ENCODE assay signal across 19 cellular contexts in the genomic region with DNA sequence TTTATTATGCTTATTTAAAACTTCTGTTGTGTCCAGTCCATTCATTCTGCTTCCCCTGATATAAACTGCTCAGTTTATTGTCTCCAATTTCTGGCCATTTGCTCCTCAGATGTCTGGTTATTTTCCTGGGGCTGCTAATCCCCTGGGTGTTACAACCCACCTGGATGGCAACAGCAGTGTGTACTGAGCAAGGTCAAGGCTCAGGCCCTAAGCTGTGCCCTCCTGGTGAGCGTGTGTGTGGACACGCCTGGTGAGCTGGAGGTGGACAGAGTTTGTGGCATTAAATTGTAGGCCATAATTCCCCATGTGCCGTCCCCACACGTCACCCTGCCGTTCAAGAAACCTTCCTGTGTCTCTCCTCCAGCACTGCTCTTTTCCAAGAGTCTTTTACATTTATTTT. TPM values are rescaled to one million over a fixed set of nuclear protein-coding genes. Genes with fewer than 3 reads are reported as not detected.
DNase-seq lines count a peak whose midpoint lies in the region; ATAC-seq and TF ChIP-seq lines count a peak whose summit lies in the region.
"Had no signal": no experiment of that assay in that cellular context is flagged by ENCODE, and none has a peak within 500 bp of the region (broad histone marks: within the 10 kb centered on the region; RNA-seq: fewer than 3 reads in every experiment).

No MANE protein-coding gene starts in this region.

- H3K23ac ChIP-seq in IMR-90 (ENCODE audit: low read depth, low read length): no peak overlapping the region

- no peak for TF ChIP-seq POLR2A in IMR-90 (IDR thresholded peaks at IDR 0.05; ENCODE audit: low read depth, low read length)

- CTCF ChIA-PET in IMR-90 (lab: Yijun Ruan, JAX): no interaction called here
- CTCF ChIA-PET in HEK293T (lab: Yijun Ruan, JAX): interaction anchor here (0.7 to 2.8 kb wide), 2 partner anchors 17 to 1313 kb away, joined by 3 to 15 read pairs; partner anchors contain the start of gene KIF1B

- H2AK5ac ChIP-seq in IMR-90 (ENCODE audit: low read depth, low read length): no peak overlapping the region

- H3K4me3 ChIP-seq in IMR-90 (ENCODE audit: insufficient read depth, low read depth, low read length): no peak overlapping the region
- H3K4me3 ChIP-seq: BLaER1, HAP-1 had no signal

- H3K56ac ChIP-seq in IMR-90 (ENCODE audit: extremely low read depth, insufficient read depth, low read length): no peak overlapping the region

- no peak overlapping the region for H3K4me2 ChIP-seq in IMR-90 (ENCODE audit: low read depth, low read length)
- H3K4me2 ChIP-seq: BLaER1 had no signal

- intact Hi-C loops in IMR-90 (cut with micrococcal nuclease): no loop called here
- intact Hi-C loops in posterior vena cava (cut with DNase I): no loop called here

- no peaks in the 10 kb centered on the region for H4K20me1 ChIP-seq in IMR-90 (ENCODE audit: insufficient read depth, low read length)
- H4K20me1 ChIP-seq: BLaER1 had no signal

- TF ChIP-seq RAD21 in IMR-90 (IDR thresholded peaks at IDR 0.05; ENCODE audit: low read length): no peak

- H3K4me1 ChIP-seq in IMR-90 (ENCODE audit: control insufficient read depth, insufficient read depth, low read length): peaks cover 2% of the 10 kb centered on the region
- H3K4me1 ChIP-seq: HAP-1 had no signal

- no peak for TF ChIP-seq CTCF in IMR-90 (conservative IDR thresholded peaks at IDR 0.05; ENCODE audit: low read depth, low read length)

- H3K27me3 ChIP-seq in IMR-90 (ENCODE audit: control insufficient read depth, insufficient read depth, low read length): peaks cover 4% of the 10 kb centered on the region
- H3K27me3 ChIP-seq: BLaER1 had no signal

- no peak overlapping the region for H3K27ac ChIP-seq in IMR-90 (ENCODE audit: insufficient read depth, low read length)
- H3K27ac ChIP-seq: 22Rv1, BLaER1, C4-2B had no signal

- no peak overlapping the region for H4K5ac ChIP-seq in IMR-90 (ENCODE audit: low read depth, low read length)

- no peaks in the 10 kb centered on the region for H3K36me3 ChIP-seq in IMR-90 (ENCODE audit: control insufficient read depth, insufficient read depth, low read length)
- H3K36me3 ChIP-seq: BLaER1, HAP-1 had no signal

- H2BK5ac ChIP-seq in IMR-90 (ENCODE audit: low read depth, low read length, poor library complexity, severe bottlenecking): no peak overlapping the region

- H3K4ac ChIP-seq in IMR-90 (ENCODE audit: low read depth, low read length): no peak overlapping the region

- no peak overlapping the region for H2BK120ac ChIP-seq in IMR-90 (ENCODE audit: low read depth, low read length)

- H3K9ac ChIP-seq in IMR-90 (ENCODE audit: low read depth, low read length): no peak overlapping the region
- H3K9ac ChIP-seq: BLaER1 had no signal

- H3K9me3 ChIP-seq in IMR-90 (ENCODE audit: control insufficient read depth, insufficient read depth, low read length): no peaks in the 10 kb centered on the region
- H3K9me3 ChIP-seq: Caco-2, HAP-1 had no signal

- no peak overlapping the region for H3K14ac ChIP-seq in IMR-90 (replicated peaks; ENCODE audit: low read depth, low read length)

- H4K91ac ChIP-seq in IMR-90 (ENCODE audit: insufficient read depth, low read depth, low read length): no peak overlapping the region

- H3K9me1 ChIP-seq in IMR-90 (ENCODE audit: insufficient read depth, low read length): no peaks in the 10 kb centered on the region

- no CpG with 5 or more reads among the region's 5 CpGs for WGBS in IMR-90 (ENCODE audit: extremely low coverage in 2 of 2, insufficient read length in 1 of 2), 2 experiments

- DNase-seq in NCI-H146 (lab: John Stamatoyannopoulos, UW) (peak; percentile 1), NCI-H146 treated with DMSO at 0.1 percent for 48 hours (lab: John Stamatoyannopoulos, UW; ENCODE audit: unreplicated experiment) (no peak), IMR-90 (no peak), left kidney (ENCODE audit: low read depth, low spot score) (peak; percentile 48), posterior vena cava (ENCODE audit: low spot score) (peak; percentile 56), GM03348 (ENCODE audit: low spot score) (no peak), HEK293T (ENCODE audit: extremely low spot score) (no peak)
- DNase-seq: Caco-2; CD4-positive, CD25-positive, alpha-beta regulatory T cell; CD8-positive, alpha-beta T cell; DMS153; DMS79; EL; GDM1; GOT3 had no signal

- peak overlapping the region; percentile 34 for H2AFZ ChIP-seq in IMR-90 (replicated peaks; ENCODE audit: low read length, poor library complexity)

- ATAC-seq in IMR-90 (ENCODE audit: low read depth): no peak
- ATAC-seq: CD8-positive, alpha-beta T cell had no signal

- no peaks in the 10 kb centered on the region for H3K79me1 ChIP-seq in IMR-90 (ENCODE audit: low read depth in 1 of 2, low read length in 2 of 2)

- no peak overlapping the region for H2BK15ac ChIP-seq in IMR-90 (ENCODE audit: low read depth, low read length)

- in situ Hi-C loops in IMR-90 (cut with MboI; ENCODE audit: low sequenced_read_pairs): no loop called here

- no peak overlapping the region for H2BK20ac ChIP-seq in IMR-90 (ENCODE audit: low read depth, low read length)

- dilution Hi-C loops in IMR-90 (cut with HindIII; ENCODE audit: low sequenced_read_pairs, unreplicated experiment): no loop called here

- POLR2A ChIA-PET in IMR-90 (lab: Charles Lee; ENCODE audit: unreplicated experiment) (no interaction called here), HEK293T (lab: Yijun Ruan, JAX) (no interaction called here)

- H2AK9ac ChIP-seq in IMR-90 (replicated peaks; ENCODE audit: low read depth, low read length, poor library complexity): no peak overlapping the region

- no peak overlapping the region for H4K8ac ChIP-seq in IMR-90 (ENCODE audit: low read depth in 2 of 2, low read length in 2 of 2)

- no peak overlapping the region for H3K18ac ChIP-seq in IMR-90 (ENCODE audit: low read depth, low read length)

- BruUV-seq in IMR-90 (replicated peaks; lab: Mats Ljungman, UMichigan): no TSS peak

TF ChIP-seq in IMR-90, 13 proteins besides CTCF, POLR2A, EP300 and RAD21 (continues in another document):
- TF ChIP-seq CEBPB (IDR thresholded peaks at IDR 0.05; ENCODE audit: low read depth, low read length) (no peak), RFX5 (IDR thresholded peaks at IDR 0.05; ENCODE audit: low read depth, low read length) (no peak), MXI1 (IDR thresholded peaks at IDR 0.05; ENCODE audit: borderline replicate concordance, low read depth, low read length) (no peak), MAFK (IDR thresholded peaks at IDR 0.05; ENCODE audit: low read depth, low read length) (no peak), NFE2L2 (IDR thresholded peaks at IDR 0.05; ENCODE audit: low read depth, low read length) (no peak), CHD1 (IDR thresholded peaks at IDR 0.05; ENCODE audit: low read depth, low read length) (no peak)
- TF ChIP-seq, protein P1, sequence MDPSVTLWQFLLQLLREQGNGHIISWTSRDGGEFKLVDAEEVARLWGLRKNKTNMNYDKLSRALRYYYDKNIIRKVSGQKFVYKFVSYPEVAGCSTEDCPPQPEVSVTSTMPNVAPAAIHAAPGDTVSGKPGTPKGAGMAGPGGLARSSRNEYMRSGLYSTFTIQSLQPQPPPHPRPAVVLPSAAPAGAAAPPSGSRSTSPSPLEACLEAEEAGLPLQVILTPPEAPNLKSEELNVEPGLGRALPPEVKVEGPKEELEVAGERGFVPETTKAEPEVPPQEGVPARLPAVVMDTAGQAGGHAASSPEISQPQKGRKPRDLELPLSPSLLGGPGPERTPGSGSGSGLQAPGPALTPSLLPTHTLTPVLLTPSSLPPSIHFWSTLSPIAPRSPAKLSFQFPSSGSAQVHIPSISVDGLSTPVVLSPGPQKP (IDR thresholded peaks at IDR 0.05; ENCODE audit: borderline replicate concordance, low read depth, low read length): no peak
- TF ChIP-seq, protein P2, sequence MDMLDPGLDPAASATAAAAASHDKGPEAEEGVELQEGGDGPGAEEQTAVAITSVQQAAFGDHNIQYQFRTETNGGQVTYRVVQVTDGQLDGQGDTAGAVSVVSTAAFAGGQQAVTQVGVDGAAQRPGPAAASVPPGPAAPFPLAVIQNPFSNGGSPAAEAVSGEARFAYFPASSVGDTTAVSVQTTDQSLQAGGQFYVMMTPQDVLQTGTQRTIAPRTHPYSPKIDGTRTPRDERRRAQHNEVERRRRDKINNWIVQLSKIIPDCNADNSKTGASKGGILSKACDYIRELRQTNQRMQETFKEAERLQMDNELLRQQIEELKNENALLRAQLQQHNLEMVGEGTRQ (IDR thresholded peaks at IDR 0.05; ENCODE audit: low read depth, low read length): no peak

TF ChIP-seq in HEK293T, 16 proteins besides CTCF, POLR2A, EP300 and RAD21:
- TF ChIP-seq ARNT (IDR thresholded peaks at IDR 0.05) (no peak), SUZ12 (IDR thresholded peaks at IDR 0.05) (no peak), CTBP1 (IDR thresholded peaks at IDR 0.05; ENCODE audit: borderline replicate concordance) (no peak), PKNOX1 (IDR thresholded peaks at IDR 0.05) (no peak), NFRKB (IDR thresholded peaks at IDR 0.05) (no peak), FOXK2 (IDR thresholded peaks at IDR 0.05) (no peak), L3MBTL2 (conservative IDR thresholded peaks at IDR 0.05) (no peak), BHLHE40 (IDR thresholded peaks at IDR 0.05; ENCODE audit: borderline replicate concordance) (no peak), FOXA1 (IDR thresholded peaks at IDR 0.05) (no peak), ELF4 (IDR thresholded peaks at IDR 0.05) (no peak), FOXM1 (IDR thresholded peaks at IDR 0.05; ENCODE audit: borderline replicate concordance) (no peak), LEF1 (IDR thresholded peaks at IDR 0.05; ENCODE audit: borderline replicate concordance) (no peak), TARDBP (IDR thresholded peaks at IDR 0.05) (no peak), HDGF (IDR thresholded peaks at IDR 0.05; ENCODE audit: borderline replicate concordance) (no peak), ZNF384 (IDR thresholded peaks at IDR 0.05) (no peak), SP1 (IDR thresholded peaks at IDR 0.05) (no peak)

RNA-seq across cellular contexts. Expression of gene KIF1B, which starts 18.1 kb away (rescaled TPM):
- 21.1 and 32.5 TPM in 2 replicates for total RNA-seq in IMR-90 (2012; rRNA removed)
- polyA plus RNA-seq in IMR-90 (2012; rRNA removed): 12.3 and 13.0 TPM in 2 replicates
- polyA plus RNA-seq in IMR-90 (2012; cell fraction: cytosol; rRNA removed): 3.3 and 8.1 TPM in 2 replicates
- polyA plus RNA-seq in IMR-90 (2012; cell fraction: nucleus; rRNA removed; ENCODE audit: low replicate concordance): 4.9 and 16.7 TPM in 2 replicates
- total RNA-seq in posterior vena cava: 10 to 100 TPM; 47.9 to 79.4 TPM

Comparison
In these comparisons a context has a peak if more than half of its experiments do, and no peak if none do; other contexts are left out.
1. DNase-seq: peak in NCI-H146 (single experiment), left kidney (single experiment) and posterior vena cava (single experiment); none in NCI-H146 treated with DMSO at 0.1 percent for 48 hours (single experiment), IMR-90 (single experiment), GM03348 (single experiment) and HEK293T (single experiment).